ENCODE assay signal across 25 cellular contexts in the genomic region with DNA sequence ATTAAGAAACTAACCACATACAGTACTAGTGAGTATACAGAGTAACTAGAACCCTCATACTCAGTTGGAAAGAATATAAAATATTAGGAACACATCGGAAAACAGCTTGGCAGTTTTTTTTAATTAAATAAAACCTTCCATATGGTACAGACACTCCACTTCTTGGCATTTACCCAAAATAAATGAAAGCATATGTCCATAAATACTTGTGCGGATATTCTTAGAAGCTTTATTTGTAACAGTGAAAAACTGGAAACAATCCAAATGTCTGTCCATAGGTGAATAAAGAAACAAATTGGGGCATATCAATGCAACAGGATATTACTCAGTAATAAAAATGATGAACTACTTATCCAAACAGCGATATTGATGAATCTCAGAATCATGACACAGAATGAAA.
DNase-seq lines count a peak whose midpoint lies in the region; ATAC-seq and TF ChIP-seq lines count a peak whose summit lies in the region.
"Had no signal": no experiment of that assay in that cellular context is flagged by ENCODE, and none has a peak within 500 bp of the region (broad histone marks: within the 10 kb centered on the region; RNA-seq: fewer than 3 reads in every experiment).

No MANE protein-coding gene starts in this region.

- DNase-seq in DMS153 treated with DMSO at 0.1 percent for 48 hours (lab: John Stamatoyannopoulos, UW; ENCODE audit: unreplicated experiment) (peak; percentile 80), NCI-H1092 (lab: John Stamatoyannopoulos, UW) (peak; percentile 7), NCI-H524 treated with DMSO at 0.1 percent for 48 hours (lab: John Stamatoyannopoulos, UW) (peak; percentile 43), epithelial cell of esophagus (ENCODE audit: low read depth) (peak; percentile 34), caudate nucleus (lab: John Stamatoyannopoulos, UW) (no peak)
- DNase-seq: activated CD4-positive, alpha-beta T cell treated with anti-CD3 and anti-CD28 coated beads, Interleukin-2, amount 10 ng/mL, durations not matched to agents 7 days and 5 days; activated CD8-positive, alpha-beta memory T cell treated with anti-CD3 and anti-CD28 coated beads, Interleukin-2, amount 10 ng/mL, durations not matched to agents 7 days and 5 days; activated naive CD4-positive, alpha-beta T cell treated with anti-CD3 and anti-CD28 coated beads, Interleukin-2, amount 10 ng/mL, durations not matched to agents 7 days and 5 days; amygdala; glutamatergic neuron; KBM-7; lower lobe of right lung; mucosa of descending colon; NCI-H526 treated with DMSO at 0.1 percent for 48 hours; pancreas; spleen; stimulated activated CD4-positive, alpha-beta T cell treated with anti-CD3 and anti-CD28 coated beads, Interleukin-4, amount 100 ng/mL, for 1 hour; uterus; WERI-Rb-1 had no signal

- ATAC-seq in HG03442 (IDR thresholded peaks at IDR 0.05; ENCODE audit: unreplicated experiment) (no peak), GM18520 (IDR thresholded peaks at IDR 0.05; ENCODE audit: unreplicated experiment) (no peak)
- ATAC-seq: activated CD8-positive, alpha-beta memory T cell treated with anti-CD3 and anti-CD28 coated beads, Interleukin-2, amount 10 ng/mL, durations not matched to agents 7 days and 5 days; GM23338; lower lobe of right lung; mucosa of descending colon; pancreas; stimulated activated memory B cell treated with anti-CD40 and anti-IgM and Interleukin-4, amounts not matched to agents 10 μg/mL and 1 μg/mL and 100 μg/mL, for 72 hours had no signal

- TF ChIP-seq CTCF in epithelial cell of esophagus (IDR thresholded peaks at IDR 0.05; ENCODE audit: insufficient read depth, low read depth, low read length, missing control alignments), result no peak

- H3K4me3 ChIP-seq in epithelial cell of esophagus (ENCODE audit: low read length), result no peak overlapping the region
- H3K4me3 ChIP-seq: GM23338, lower lobe of right lung, mucosa of descending colon, pancreas, right atrium auricular region, spleen, uterus had no signal

- H3K27ac ChIP-seq in caudate nucleus (ENCODE audit: low read depth, low read length), result no peak overlapping the region
- H3K27ac ChIP-seq: C4-2B, lower lobe of right lung, pancreas, right atrium auricular region, spleen, uterus, WERI-Rb-1 had no signal

Comparison
In these comparisons a context has a peak if more than half of its experiments do, and no peak if none do; other contexts are left out.
1. DNase-seq: peak in DMS153 treated with DMSO at 0.1 percent for 48 hours (single experiment), NCI-H1092 (single experiment), NCI-H524 treated with DMSO at 0.1 percent for 48 hours (single experiment) and epithelial cell of esophagus (single experiment); none in caudate nucleus (0 of 61).